ENCODE assay signal across 28 cellular contexts in the genomic region with DNA sequence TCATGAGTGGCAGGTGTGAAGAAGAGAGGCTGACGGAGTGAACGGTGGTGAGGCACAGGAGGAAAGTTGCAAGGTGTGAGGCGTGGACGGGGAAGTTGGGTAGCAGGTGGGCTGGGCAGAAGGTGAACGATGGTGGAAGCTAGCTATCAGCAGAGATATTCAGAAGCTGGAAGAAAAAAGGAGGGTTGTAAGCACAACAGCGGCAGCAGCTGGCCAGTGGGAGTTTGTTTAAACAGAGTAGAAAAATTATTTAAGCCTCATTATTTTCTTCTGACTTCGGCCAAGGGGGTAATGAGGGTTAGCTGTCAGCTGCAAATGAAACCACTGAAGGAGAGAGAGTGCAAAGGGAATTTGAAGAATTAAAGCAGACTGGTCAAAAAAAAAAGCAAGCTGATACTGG.
DNase-seq lines count a peak whose midpoint lies in the region; ATAC-seq and TF ChIP-seq lines count a peak whose summit lies in the region.
"Had no signal": no experiment of that assay in that cellular context is flagged by ENCODE, and none has a peak within 500 bp of the region (broad histone marks: within the 10 kb centered on the region; RNA-seq: fewer than 3 reads in every experiment).

No MANE protein-coding gene starts in this region.

- no peaks in the 10 kb centered on the region for H3K27me3 Mint-ChIP-seq in type B pancreatic cell

- DNase-seq in NCI-H2107 treated with DMSO at 0.1 percent for 48 hours (lab: John Stamatoyannopoulos, UW; ENCODE audit: unreplicated experiment) = peak; percentile 11
- no peak for DNase-seq in NCI-H2107 (lab: John Stamatoyannopoulos, UW)
- DNase-seq in NCI-H774 (lab: John Stamatoyannopoulos, UW) = peak; percentile 26
- peak; percentile 33 for DNase-seq in fibroblast of villous mesenchyme (ENCODE audit: low read depth)
- DNase-seq in type B pancreatic cell (ENCODE audit: extremely low spot score, unreplicated experiment) = no peak
- DNase-seq in DMS53 (lab: John Stamatoyannopoulos, UW) = no peak
- DNase-seq in pons (ENCODE audit: low spot score) = no peak
- DNase-seq: activated gamma-delta T cell treated with Interleukin-2 at 50 U/mL for 16 hours; activated T-cell treated with anti-CD3 and anti-CD28 coated beads, Interleukin-2, amount 50 U/mL, for 48 hours; C1 segment of cervical spinal cord; Caco-2; caudate nucleus; effector CD8-positive, alpha-beta T cell; H7; Karpas-422; left ventricle myocardium inferior; mesenchymal stem cell; NCI-H1694; PC-3; posterior cingulate gyrus; stimulated activated CD4-positive, alpha-beta T cell treated with anti-CD3 and anti-CD28 coated beads, Interleukin-4, amount 100 ng/mL, for 24 hours; T-helper 17 cell; transverse colon had no signal

- peaks cover 11% of the 10 kb centered on the region for H3K4me1 Mint-ChIP-seq in type B pancreatic cell (ENCODE audit: unreplicated experiment)
- H3K4me1 Mint-ChIP-seq: T-helper 17 cell had no signal

- H3K36me3 Mint-ChIP-seq in type B pancreatic cell = no peaks in the 10 kb centered on the region
- H3K36me3 Mint-ChIP-seq: neural progenitor cell had no signal

- H3K27ac Mint-ChIP-seq in type B pancreatic cell = peak overlapping the region; percentile 35
- H3K27ac Mint-ChIP-seq: neural progenitor cell, T-helper 17 cell had no signal

- H3K9me3 Mint-ChIP-seq in type B pancreatic cell = no peaks in the 10 kb centered on the region
- H3K9me3 Mint-ChIP-seq: neural progenitor cell had no signal

- ATAC-seq in GM18502 (IDR thresholded peaks at IDR 0.05; ENCODE audit: poor library complexity, unreplicated experiment) = no peak
- ATAC-seq: PC-3, SK-N-SH treated with all-trans-retinoic acid at 6 μM for 48 hours, T-helper 17 cell had no signal

- H3K4me3 ChIP-seq in fibroblast of villous mesenchyme (ENCODE audit: low read depth, low read length) = no peak overlapping the region
- H3K4me3 ChIP-seq: ascending aorta, coronary artery, left ventricle myocardium inferior, neural progenitor cell, transverse colon had no signal

- peak overlapping the region; percentile 16 for H3K4me3 Mint-ChIP-seq in type B pancreatic cell
- H3K4me3 Mint-ChIP-seq: neural progenitor cell, T-helper 17 cell had no signal

- TF ChIP-seq CTCF in fibroblast of villous mesenchyme (IDR thresholded peaks at IDR 0.05; ENCODE audit: insufficient read depth, low read depth, low read length) (no peak), type B pancreatic cell (conservative IDR thresholded peaks at IDR 0.05) (no peak)

Comparison
In these comparisons a context has a peak if more than half of its experiments do, and no peak if none do; other contexts are left out.
1. DNase-seq: peak in NCI-H2107 treated with DMSO at 0.1 percent for 48 hours (single experiment), NCI-H774 (single experiment) and fibroblast of villous mesenchyme (single experiment); none in NCI-H2107 (single experiment), type B pancreatic cell (single experiment), DMS53 (single experiment) and pons (single experiment).